Comparison of ENCODE assay signal across 8 cellular contexts in the genomic region with DNA sequence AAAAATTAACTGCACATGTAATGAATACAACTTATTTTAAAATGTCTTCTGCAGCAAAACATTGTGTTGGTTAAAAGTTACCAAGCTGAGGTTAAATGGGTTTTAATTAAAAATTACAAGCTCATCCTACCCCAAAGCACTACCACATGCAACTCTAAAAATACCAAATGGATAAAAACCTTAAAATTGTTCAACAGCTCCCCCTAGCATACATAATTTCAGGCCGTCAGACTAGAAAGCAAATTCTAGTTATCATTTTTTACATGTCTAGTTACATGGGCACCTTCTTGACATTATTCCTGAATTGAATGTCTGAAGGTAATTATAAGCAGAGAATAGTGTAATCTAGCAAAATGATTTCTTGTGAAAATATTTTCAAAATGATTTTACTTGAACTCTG.
DNase-seq lines count a peak whose midpoint lies in the region; ATAC-seq and TF ChIP-seq lines count a peak whose summit lies in the region.

No MANE protein-coding gene starts in this region.

- TF ChIP-seq EP300 in Ishikawa (IDR thresholded peaks at IDR 0.05; ENCODE audit: borderline replicate concordance) = no peak

- intact Hi-C loops in heart left ventricle (cut with DNase I) = loop anchor here (2.0 to 10.0 kb wide), 13 partner anchors 51 to 489 kb away; partner anchors contain the start of gene C1orf21 (in 9 of the 10)
- intact Hi-C loops in uterus (cut with DNase I; ENCODE audit: low total_unique reads) = no loop called here

- no peaks in the 10 kb centered on the region for H3K9me3 ChIP-seq in heart left ventricle
- no peaks in the 10 kb centered on the region for H3K9me3 ChIP-seq in uterus

- H3K36me3 ChIP-seq in heart left ventricle (peaks cover 0 to 7% (median 0%) of the 10 kb centered on the region in 9 donors), uterus (no peaks in the 10 kb centered on the region)

- CTCF ChIA-PET in AG04449 (lab: Yijun Ruan, JAX) = interaction anchor here (0.7 to 1.8 kb wide), 20 partner anchors 8 to 506 kb away, joined by 3 to 7 read pairs (median 4); no protein-coding TSS in a partner anchor

- H3K27ac ChIP-seq in heart left ventricle = peak overlapping the region in 9 of 12 donors; percentile 15 to 73 (median 56)
- H3K27ac ChIP-seq in uterus = peak overlapping the region in 1 of 2 donors; percentile 69

- WGBS in heart left ventricle, 4 donors = 0 to 23% (median 12%) methylated on average over 1 of the region's 1 CpG

- POLR2A ChIA-PET in AG04449 (lab: Yijun Ruan, JAX) = no interaction called here

- DNase-seq in AG04449 (ENCODE audit: low read depth, low spot score) (no peak), SK-MEL-5 (ENCODE audit: low read depth, low spot score) (peak; percentile 63), heart left ventricle (no peak), uterus (no peak), GM19240 (ENCODE audit: insufficient read length, low spot score) (no peak)

- H3K4me3 ChIP-seq in AG04449 (ENCODE audit: low read depth, low read length) (no peak overlapping the region), heart left ventricle (no peak overlapping the region), uterus (no peak overlapping the region)

- H3K27me3 ChIP-seq in heart left ventricle (no peaks in the 10 kb centered on the region), uterus (no peaks in the 10 kb centered on the region)

- TF ChIP-seq CTCF in AG04449 (IDR thresholded peaks at IDR 0.05; ENCODE audit: insufficient read depth, low read length, missing control alignments) (peak; percentile 15), heart left ventricle (IDR thresholded peaks at IDR 0.05) (peak; percentile 16 to 77 (median 62)), uterus (IDR thresholded peaks at IDR 0.05) (peak; percentile 57 to 75 (median 64))

- ATAC-seq in heart left ventricle (peak in 3 of 4 donors; percentile 26 to 63 (median 53)), HG03460 (IDR thresholded peaks at IDR 0.05; ENCODE audit: unreplicated experiment) (no peak), HG02981 (IDR thresholded peaks at IDR 0.05; ENCODE audit: unreplicated experiment) (no peak)

- TF ChIP-seq POLR2A in heart left ventricle (IDR thresholded peaks at IDR 0.05) (no peak), uterus (IDR thresholded peaks at IDR 0.05) (no peak)

- TF ChIP-seq RAD21 in Ishikawa (IDR thresholded peaks at IDR 0.05; ENCODE audit: low read depth) = peak; percentile 60

- peaks cover 0 to 38% (median 30%) of the 10 kb centered on the region in 12 donors for H3K4me1 ChIP-seq in heart left ventricle
- H3K4me1 ChIP-seq in uterus = peaks cover 9 to 14% of the 10 kb centered on the region in 2 donors

- in situ Hi-C loops in SK-MEL-5 (cut with HindIII; ENCODE audit: low pct_unique_long_range_greater_than_20kb, low sequenced_read_pairs) = no loop called here

TF ChIP-seq in Ishikawa, 13 proteins besides CTCF, POLR2A, EP300 and RAD21:
- TF ChIP-seq NFIC (IDR thresholded peaks at IDR 0.05) (no peak), EGR1 (IDR thresholded peaks at IDR 0.05) (no peak), ZBTB7A (IDR thresholded peaks at IDR 0.05; ENCODE audit: low read depth) (no peak), YY1 (IDR thresholded peaks at IDR 0.05; ENCODE audit: low read depth) (no peak), FOXM1 (IDR thresholded peaks at IDR 0.05; ENCODE audit: borderline replicate concordance, low read depth) (no peak), REST (IDR thresholded peaks at IDR 0.05; ENCODE audit: low read depth) (no peak), TCF12 (IDR thresholded peaks at IDR 0.05; ENCODE audit: low read depth) (no peak), CREB1 (IDR thresholded peaks at IDR 0.05; ENCODE audit: low read depth) (no peak), USF1 (IDR thresholded peaks at IDR 0.05) (no peak), CEBPB (IDR thresholded peaks at IDR 0.05) (no peak), TEAD4 (IDR thresholded peaks at IDR 0.05) (no peak), TAF1 (IDR thresholded peaks at IDR 0.05; ENCODE audit: low read depth) (no peak)
- TF ChIP-seq, protein P1, sequence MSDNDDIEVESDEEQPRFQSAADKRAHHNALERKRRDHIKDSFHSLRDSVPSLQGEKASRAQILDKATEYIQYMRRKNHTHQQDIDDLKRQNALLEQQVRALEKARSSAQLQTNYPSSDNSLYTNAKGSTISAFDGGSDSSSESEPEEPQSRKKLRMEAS (IDR thresholded peaks at IDR 0.05) = no peak

Comparison
In these comparisons a context has a peak if more than half of its experiments do, and no peak if none do; other contexts are left out.
1. ATAC-seq: peak in heart left ventricle (3 of 4); none in HG03460 (single experiment) and HG02981 (single experiment).
2. Peak in every context shown above with its lines, with median percentiles within 50 percentile points of each other: CTCF ChIP-seq.